ENCODE assay signal across 21 cellular contexts in the genomic region with DNA sequence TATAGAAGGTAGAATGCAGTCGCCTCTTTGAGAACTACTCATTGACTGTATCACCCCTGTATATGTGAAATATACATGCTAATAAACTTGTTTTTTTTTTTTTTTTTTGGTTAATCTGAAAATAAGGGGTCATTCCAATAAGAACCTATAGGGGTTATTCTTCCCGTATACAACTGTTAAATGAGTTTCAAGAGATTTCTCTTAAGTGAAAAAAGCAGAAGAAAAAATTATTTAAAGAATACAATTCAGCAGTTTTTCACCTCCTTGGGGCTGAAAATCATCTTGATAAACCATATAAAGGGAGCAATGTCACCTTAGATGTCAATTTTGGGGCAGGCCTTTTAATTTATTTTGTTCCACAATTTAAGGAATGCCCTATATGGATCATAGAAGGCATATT.
A peak's percentile ranks its signal among the peaks of the same experiment; 100 is the strongest.
DNase-seq lines count a peak whose midpoint lies in the region; ATAC-seq, FAIRE-seq and TF ChIP-seq lines count a peak whose summit lies in the region.
"Had no signal": no experiment of that assay in that cellular context is flagged by ENCODE, and none has a peak within 500 bp of the region (broad histone marks: within the 10 kb centered on the region; RNA-seq: fewer than 3 reads in every experiment).

No MANE protein-coding gene starts in this region.

- H3K27me3 ChIP-seq in PC-3 (ENCODE audit: low read length) (no peaks in the 10 kb centered on the region), osteoblast (ENCODE audit: insufficient read depth, low read length) (no peaks in the 10 kb centered on the region)
- H3K27me3 ChIP-seq: BLaER1 had no signal

- H3K9ac ChIP-seq in PC-3 (ENCODE audit: low read length), result no peak overlapping the region
- H3K9ac ChIP-seq: BLaER1 had no signal

- H3K36me3 Mint-ChIP-seq in HFFc6 (ENCODE audit: low read depth), result peaks cover 23% of the 10 kb centered on the region; the same call in 1 of the 2 replicates
- H3K36me3 Mint-ChIP-seq: CD4-positive, CD25-positive, alpha-beta regulatory T cell had no signal

- H3K9me3 ChIP-seq in PC-3 (ENCODE audit: low read length) (no peaks in the 10 kb centered on the region), osteoblast (ENCODE audit: low read depth, low read length) (no peaks in the 10 kb centered on the region)
- H3K9me3 ChIP-seq: BLaER1 had no signal

- intact Hi-C loops in PC-3 (cut with micrococcal nuclease), result no loop called here

- no peaks in the 10 kb centered on the region for H3K79me2 ChIP-seq in PC-3 (ENCODE audit: low read length)
- H3K79me2 ChIP-seq in osteoblast (ENCODE audit: insufficient read depth, low read length), result no peaks in the 10 kb centered on the region

- no peaks in the 10 kb centered on the region for H3K36me3 ChIP-seq in PC-3 (ENCODE audit: low read depth, low read length)
- peaks cover 20% of the 10 kb centered on the region for H3K36me3 ChIP-seq in osteoblast (ENCODE audit: insufficient read depth, low read length)
- H3K36me3 ChIP-seq: BLaER1 had no signal

- H3K4me1 Mint-ChIP-seq in HFFc6 (ENCODE audit: low read depth), result peaks cover 18% of the 10 kb centered on the region
- H3K4me1 Mint-ChIP-seq: CD4-positive, CD25-positive, alpha-beta regulatory T cell had no signal

- H3K4me1 ChIP-seq in PC-3 (ENCODE audit: insufficient read depth, low read length) (no peaks in the 10 kb centered on the region), osteoblast (ENCODE audit: insufficient read depth, low read length) (peaks cover 2% of the 10 kb centered on the region)
- H3K4me1 ChIP-seq: BLaER1 had no signal

- H3K4me3 Mint-ChIP-seq in HFFc6, result no peak overlapping the region
- H3K4me3 Mint-ChIP-seq: CD4-positive, CD25-positive, alpha-beta regulatory T cell; H9 had no signal

- H3K27ac ChIP-seq in PC-3 (ENCODE audit: low read length), result no peak overlapping the region
- H3K27ac ChIP-seq in osteoblast (ENCODE audit: low read depth, low read length), result no peak overlapping the region
- H3K27ac ChIP-seq in caudate nucleus (ENCODE audit: low read depth, low read length), result no peak overlapping the region
- H3K27ac ChIP-seq: BLaER1 had no signal

- DNase-seq in HFFc6, result no peak
- no peak for DNase-seq in PC-3
- no peak for DNase-seq in choroid plexus epithelial cell (ENCODE audit: low read depth)
- DNase-seq in osteoblast (ENCODE audit: insufficient read length, low spot score, missing footprints), result no peak
- no peak for DNase-seq in H54 (ENCODE audit: insufficient read length, low spot score)
- no peak for DNase-seq in stimulated activated CD4-positive, alpha-beta T cell treated with anti-CD3 and anti-CD28 coated beads, Interleukin-2, amount 100 ng/mL, for 24 hours
- DNase-seq in caudate nucleus (lab: John Stamatoyannopoulos, UW), result no peak
- DNase-seq: CD4-positive, CD25-positive, alpha-beta regulatory T cell; H9; IMR-90; KG1; NCI-H1092; NCI-H1417 treated with DMSO at 0.1 percent for 48 hours; NCI-H1694 treated with DMSO at 0.1 percent for 48 hours; NCI-H2081; NCI-H2227 treated with DMSO at 0.1 percent for 48 hours; NCI-H526 treated with DMSO at 0.1 percent for 48 hours; OCI-M1 had no signal

- POLR2A ChIA-PET in PC-3 (lab: Charles Lee; ENCODE audit: unreplicated experiment), result interaction anchor here (0.7 kb wide), 1 partner anchor 67 kb away, joined by 5 read pairs; a partner anchor contains a TSS

- FAIRE-seq in H54 (lab: Jason Lieb, UNC), result no peak
- FAIRE-seq: A204.1, D721Med had no signal

- BruUV-seq in PC-3 (replicated peaks; lab: Mats Ljungman, UMichigan), result no TSS peak

- H2AFZ ChIP-seq in PC-3 (ENCODE audit: low read length), result no peak overlapping the region
- H2AFZ ChIP-seq in osteoblast (ENCODE audit: low read length), result no peak overlapping the region

- H3K4me3 ChIP-seq in PC-3 (ENCODE audit: low read length), result no peak overlapping the region
- H3K4me3 ChIP-seq in choroid plexus epithelial cell (ENCODE audit: low read depth, low read length), result no peak overlapping the region
- H3K4me3 ChIP-seq in osteoblast (ENCODE audit: insufficient read depth, low read length), result no peak overlapping the region
- H3K4me3 ChIP-seq: BLaER1 had no signal

- TF ChIP-seq POLR2A in H54 (IDR thresholded peaks at IDR 0.05; ENCODE audit: low read depth, low read length), result no peak

- TF ChIP-seq CTCF in HFFc6 (IDR thresholded peaks at IDR 0.05) (peak; percentile 53), PC-3 (conservative IDR thresholded peaks at IDR 0.05; ENCODE audit: low read depth, low read length) (0 out of 2 replicates have a peak, but pooled peaks have one; percentile 24), choroid plexus epithelial cell (conservative IDR thresholded peaks at IDR 0.05; ENCODE audit: low read depth, low read length) (peak; percentile 0), osteoblast (IDR thresholded peaks at IDR 0.05; ENCODE audit: extremely low read depth, low read depth, low read length) (peak; percentile 7)

- no peaks in the 10 kb centered on the region for H3K9me2 ChIP-seq in PC-3 (replicated peaks; ENCODE audit: low read length)

- no peaks in the 10 kb centered on the region for H3K9me3 Mint-ChIP-seq in HFFc6
- H3K9me3 Mint-ChIP-seq: CD4-positive, CD25-positive, alpha-beta regulatory T cell had no signal

- no peaks in the 10 kb centered on the region; the same call in none of the 2 replicates for H3K27me3 Mint-ChIP-seq in HFFc6 (ENCODE audit: insufficient read depth)

- no peaks in the 10 kb centered on the region for H4K20me1 ChIP-seq in PC-3 (ENCODE audit: low read length)
- H4K20me1 ChIP-seq in osteoblast (ENCODE audit: insufficient read depth, low read length), result no peaks in the 10 kb centered on the region
- H4K20me1 ChIP-seq: BLaER1 had no signal

- H3K4me2 ChIP-seq in PC-3 (ENCODE audit: low read length) (no peak overlapping the region), osteoblast (ENCODE audit: insufficient read depth, low read length) (no peak overlapping the region)
- H3K4me2 ChIP-seq: BLaER1 had no signal

- no peaks in the 10 kb centered on the region for H3F3A ChIP-seq in PC-3 (ENCODE audit: low read length, unreplicated experiment)

- CTCF ChIA-PET in PC-3 (lab: Charles Lee), result interaction anchor here (0.7 to 1.9 kb wide), 2 partner anchors 116 to 169 kb away, joined by 6 to 20 read pairs; no protein-coding TSS in a partner anchor

- no peak for ATAC-seq in PC-3

- no peak overlapping the region for H3K27ac Mint-ChIP-seq in HFFc6
- H3K27ac Mint-ChIP-seq: CD4-positive, CD25-positive, alpha-beta regulatory T cell; H9 had no signal

Comparison
In these comparisons a context has a peak if more than half of its experiments do, and no peak if none do; other contexts are left out.
1. CTCF ChIP-seq: peak in every context shown above with its lines; median percentile 53 in HFFc6; 24 in PC-3; 7 in osteoblast; 0 in choroid plexus epithelial cell.